19 cellular contexts compared by ENCODE assay signal in genomic region chr1:97540346-97540888, GRCh38.
"Had no signal": no experiment of that assay in that cellular context is flagged by ENCODE, and none has a peak within 500 bp of the region (broad histone marks: within the 10 kb centered on the region; RNA-seq: fewer than 3 reads in every experiment).

No MANE protein-coding gene starts in this region.

- ATAC-seq: foreskin keratinocyte; gastroesophageal sphincter; heart left ventricle; left cardiac atrium; lower lobe of right lung; naive thymus-derived CD4-positive, alpha-beta T cell had no signal

- FAIRE-seq: endothelial cell of umbilical vein, islet of Langerhans, keratinocyte had no signal

- H3K9me3 ChIP-seq: colonic mucosa, esophagus muscularis mucosa, gastroesophageal sphincter, heart left ventricle, left ventricle myocardium inferior, lower lobe of right lung had no signal

- H3K79me2 ChIP-seq: hepatocyte had no signal

- H3K27ac ChIP-seq: colonic mucosa, dorsolateral prefrontal cortex, esophagus muscularis mucosa, foreskin keratinocyte, gastroesophageal sphincter, heart left ventricle, hepatocyte, left ventricle myocardium inferior, lower lobe of right lung had no signal

- H3K36me3 ChIP-seq: colonic mucosa, esophagus muscularis mucosa, left ventricle myocardium inferior, lower lobe of right lung had no signal

- H2AFZ ChIP-seq: hepatocyte had no signal

- H3K27me3 ChIP-seq: colonic mucosa, dorsolateral prefrontal cortex, esophagus muscularis mucosa, foreskin keratinocyte, gastroesophageal sphincter, heart left ventricle, hepatocyte had no signal

- DNase-seq: colonic mucosa; cortex of kidney; dermis blood vessel endothelial cell; dorsolateral prefrontal cortex; effector CD4-positive, alpha-beta T cell; effector memory CD4-positive, alpha-beta T cell; heart left ventricle; left cardiac atrium; left ventricle myocardium inferior; lower lobe of right lung; mesenchymal stem cell; naive thymus-derived CD4-positive, alpha-beta T cell had no signal

- H3K4me3 ChIP-seq: colonic mucosa, dorsolateral prefrontal cortex, esophagus muscularis mucosa, gastroesophageal sphincter, heart left ventricle, hepatocyte, left ventricle myocardium inferior, lower lobe of right lung had no signal

- H3K4me2 ChIP-seq: hepatocyte had no signal

- H3K4me1 ChIP-seq: colonic mucosa, esophagus muscularis mucosa, foreskin keratinocyte, gastroesophageal sphincter, heart left ventricle, left ventricle myocardium inferior, lower lobe of right lung had no signal
